In genomic region chr2:105180491-105180972, GRCh38 we compare ENCODE assay signal across 12 cellular contexts.
"Had no signal": no experiment of that assay in that cellular context is flagged by ENCODE, and none has a peak within 500 bp of the region (broad histone marks: within the 10 kb centered on the region; RNA-seq: fewer than 3 reads in every experiment).

No MANE protein-coding gene starts in this region.

- H3K36me3 Mint-ChIP-seq: stimulated activated memory B cell treated with anti-CD40 and anti-IgM and Interleukin-4, amounts not matched to agents 10 μg/mL and 1 μg/mL and 100 μg/mL, for 72 hours had no signal

- H3K4me3 Mint-ChIP-seq: activated CD4-positive, alpha-beta T cell treated with anti-CD3 and anti-CD28 coated beads for 36 hours; activated CD8-positive, alpha-beta T cell treated with anti-CD3 and anti-CD28 coated beads, Interleukin-2, amount 10 ng/mL, durations not matched to agents 7 days and 5 days; stimulated activated memory B cell treated with anti-CD40 and anti-IgM and Interleukin-4, amounts not matched to agents 10 μg/mL and 1 μg/mL and 100 μg/mL, for 72 hours had no signal

- H3K27me3 Mint-ChIP-seq: stimulated activated memory B cell treated with anti-CD40 and anti-IgM and Interleukin-4, amounts not matched to agents 10 μg/mL and 1 μg/mL and 100 μg/mL, for 72 hours had no signal

- H3K27ac Mint-ChIP-seq: activated CD4-positive, alpha-beta T cell treated with anti-CD3 and anti-CD28 coated beads for 36 hours; activated CD8-positive, alpha-beta T cell treated with anti-CD3 and anti-CD28 coated beads, Interleukin-2, amount 10 ng/mL, durations not matched to agents 7 days and 5 days; stimulated activated memory B cell treated with anti-CD40 and anti-IgM and Interleukin-4, amounts not matched to agents 10 μg/mL and 1 μg/mL and 100 μg/mL, for 72 hours had no signal

- H3K27me3 ChIP-seq: gastrocnemius medialis, upper lobe of left lung had no signal

- H3K27ac ChIP-seq: coronary artery, gastrocnemius medialis, upper lobe of left lung had no signal

- H3K9me3 Mint-ChIP-seq: stimulated activated memory B cell treated with anti-CD40 and anti-IgM and Interleukin-4, amounts not matched to agents 10 μg/mL and 1 μg/mL and 100 μg/mL, for 72 hours had no signal

- H3K36me3 ChIP-seq: gastrocnemius medialis, upper lobe of left lung had no signal

- H3K4me3 ChIP-seq: coronary artery, gastrocnemius medialis, upper lobe of left lung had no signal

- DNase-seq: activated CD4-positive, alpha-beta T cell treated with anti-CD3 and anti-CD28 coated beads for 36 hours; activated CD8-positive, alpha-beta memory T cell treated with anti-CD3 and anti-CD28 coated beads, Interleukin-2, amount 50 U/mL, for 48 hours; activated CD8-positive, alpha-beta T cell treated with anti-CD3 and anti-CD28 coated beads, Interleukin-2, amount 10 ng/mL, durations not matched to agents 7 days and 5 days; activated naive CD4-positive, alpha-beta T cell; effector CD4-positive, alpha-beta T cell; gastrocnemius medialis; right cardiac atrium; stimulated activated CD4-positive, alpha-beta T cell treated with anti-CD3 and anti-CD28 coated beads, Interleukin-1b, Interleukin-23, amount 100 ng/mL, for 48 hours; T-helper 9 cell had no signal

- H3K9me3 ChIP-seq: gastrocnemius medialis, upper lobe of left lung had no signal

- H3K4me1 ChIP-seq: gastrocnemius medialis had no signal

- H3K4me1 Mint-ChIP-seq: activated CD4-positive, alpha-beta T cell treated with anti-CD3 and anti-CD28 coated beads for 36 hours had no signal

- ATAC-seq: activated CD4-positive, alpha-beta T cell treated with anti-CD3 and anti-CD28 coated beads for 36 hours; activated CD8-positive, alpha-beta T cell treated with anti-CD3 and anti-CD28 coated beads, Interleukin-2, amount 10 ng/mL, durations not matched to agents 7 days and 5 days; gastrocnemius medialis; right cardiac atrium; stimulated activated memory B cell treated with anti-CD40 and anti-IgM and Interleukin-4, amounts not matched to agents 10 μg/mL and 1 μg/mL and 100 μg/mL, for 72 hours had no signal
